ENCODE assay signal across 26 cellular contexts in the genomic region with DNA sequence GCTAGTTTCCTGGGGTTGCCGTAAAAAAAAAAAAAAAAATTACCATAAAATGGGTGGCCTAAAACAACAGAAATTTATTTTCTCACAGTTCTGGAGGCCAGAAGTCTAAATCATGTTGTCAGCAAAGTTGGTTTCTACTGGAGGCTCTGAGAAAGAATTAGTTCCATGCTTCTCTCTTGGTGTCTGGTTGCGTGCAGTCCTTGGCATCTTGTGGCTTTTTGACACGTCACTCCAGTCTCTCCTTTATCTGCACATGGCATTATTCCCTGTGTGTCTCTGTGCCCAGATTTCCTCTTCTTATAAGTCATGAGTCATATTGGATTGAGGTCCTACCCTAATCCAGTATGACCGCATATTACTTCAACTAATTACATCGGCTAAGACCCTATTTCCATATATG. TPM values are rescaled to one million over a fixed set of nuclear protein-coding genes. Genes with fewer than 3 reads are reported as not detected.
DNase-seq lines count a peak whose midpoint lies in the region; ATAC-seq, FAIRE-seq and TF ChIP-seq lines count a peak whose summit lies in the region.
"Had no signal": no experiment of that assay in that cellular context is flagged by ENCODE, and none has a peak within 500 bp of the region (broad histone marks: within the 10 kb centered on the region; RNA-seq: fewer than 3 reads in every experiment).

No MANE protein-coding gene starts in this region.

- H3K9me3 ChIP-seq in fibroblast of lung (ENCODE audit: control insufficient read depth, insufficient read depth, low read depth, low read length) (no peaks in the 10 kb centered on the region), skeletal muscle tissue (ENCODE audit: control insufficient read depth in 3 of 3, low read length in 3 of 3) (no peaks in the 10 kb centered on the region)
- H3K9me3 ChIP-seq: ascending aorta, colonic mucosa, HAP-1, SK-N-SH had no signal

- no peak for FAIRE-seq in RCC 7860 (lab: Jason Lieb, UNC)
- FAIRE-seq: GM12891 had no signal

- no peak overlapping the region for H3K4me2 ChIP-seq in fibroblast of lung (ENCODE audit: extremely low read depth, insufficient read depth, low read length)
- H3K4me2 ChIP-seq: PC-9, SK-N-SH had no signal

- DNase-seq in GM04503 (ENCODE audit: low read depth) (peak; percentile 54), RCC 7860 (ENCODE audit: low spot score) (peak; percentile 26), fibroblast of lung (ENCODE audit: low read depth in 2 of 2) (peak; percentile 43 to 92)
- no peak for DNase-seq in stimulated activated naive CD8-positive, alpha-beta T cell treated with anti-CD3 and anti-CD28 coated beads, Interleukin-15, Interleukin-2, amounts not matched to agents 100 U/mL and 50 U/mL, for 24 hours
- DNase-seq: activated CD4-positive, CD25-positive, alpha-beta regulatory T cell; activated CD8-positive, alpha-beta T cell treated with anti-CD3 and anti-CD28 coated beads, Interleukin-2, amount 10 ng/mL, durations not matched to agents 7 days and 5 days; activated naive CD4-positive, alpha-beta T cell treated with anti-CD3 and anti-CD28 coated beads, Interleukin-2, amount 10 ng/mL, durations not matched to agents 7 days and 5 days; activated T-cell treated with anti-CD3 and anti-CD28 coated beads, Interleukin-2, amount 50 U/mL, for 24 hours; C1 segment of cervical spinal cord; colonic mucosa; MM.1S; NCI-H1694 treated with DMSO at 0.1 percent for 48 hours; NCI-H2227 treated with DMSO at 0.1 percent for 48 hours; NCI-H82; PC-9; posterior cingulate gyrus; SK-N-SH; stimulated activated CD4-positive, alpha-beta T cell treated with anti-CD3 and anti-CD28 coated beads, Interleukin-12 subunit alpha, Interleukin-12 subunit beta, amount 100 ng/mL, for 4 hours had no signal

- H3K36me3 ChIP-seq in fibroblast of lung (ENCODE audit: control insufficient read depth, insufficient read depth, low read length) (no peaks in the 10 kb centered on the region), skeletal muscle tissue (ENCODE audit: control insufficient read depth in 3 of 3, insufficient read depth in 3 of 3, low read length in 3 of 3) (no peaks in the 10 kb centered on the region)
- H3K36me3 ChIP-seq: ascending aorta, colonic mucosa, HAP-1 had no signal

- H3K27me3 ChIP-seq in fibroblast of lung (ENCODE audit: control insufficient read depth, insufficient read depth, low read length) (no peaks in the 10 kb centered on the region), skeletal muscle tissue (ENCODE audit: control insufficient read depth in 3 of 3, insufficient read depth in 3 of 3, low read length in 3 of 3) (no peaks in the 10 kb centered on the region)
- H3K27me3 ChIP-seq: ascending aorta, colonic mucosa had no signal

- H3K9ac ChIP-seq in fibroblast of lung (ENCODE audit: insufficient read depth, low read length) (no peak overlapping the region), skeletal muscle tissue (ENCODE audit: low read depth in 1 of 3, low read length in 3 of 3) (peak overlapping the region in 1 of 3 donors; percentile 18)
- H3K9ac ChIP-seq: SK-N-SH had no signal

- no peaks in the 10 kb centered on the region for H3K79me2 ChIP-seq in fibroblast of lung (ENCODE audit: control insufficient read depth, insufficient read depth, low read length)

- H2AFZ ChIP-seq in fibroblast of lung (ENCODE audit: low read length), result no peak overlapping the region
- H2AFZ ChIP-seq: PC-9 had no signal

- H4K20me1 ChIP-seq in fibroblast of lung (ENCODE audit: control insufficient read depth, extremely low read depth, insufficient read depth, low read length), result no peaks in the 10 kb centered on the region

- ATAC-seq in stimulated activated naive CD8-positive, alpha-beta T cell treated with anti-CD3 and anti-CD28 coated beads, Interleukin-15, Interleukin-2, amounts not matched to agents 100 U/mL and 50 U/mL, for 24 hours, result no peak
- ATAC-seq in HG03342 (IDR thresholded peaks at IDR 0.05; ENCODE audit: unreplicated experiment) (no peak), GM18517 (IDR thresholded peaks at IDR 0.05; ENCODE audit: unreplicated experiment) (no peak)
- ATAC-seq: activated CD8-positive, alpha-beta T cell treated with anti-CD3 and anti-CD28 coated beads, Interleukin-2, amount 10 ng/mL, durations not matched to agents 7 days and 5 days had no signal

- H3K27ac ChIP-seq in fibroblast of lung (ENCODE audit: insufficient read depth, low read length) (no peak overlapping the region), skeletal muscle tissue (ENCODE audit: low read depth, low read length) (peak overlapping the region; percentile 57)
- H3K27ac ChIP-seq: ascending aorta, colonic mucosa, PC-9 had no signal

- no peak for TF ChIP-seq CTCF in fibroblast of lung (conservative IDR thresholded peaks at IDR 0.05 in 1 of 2, IDR thresholded peaks at IDR 0.05 in 1 of 2; ENCODE audit: low read depth in 1 of 2, low read length in 2 of 2)

- H3K4me3 ChIP-seq in fibroblast of lung (replicated peaks in 1 of 4; ENCODE audit: control extremely low read depth in 1 of 4, insufficient read depth in 1 of 4, low read depth in 3 of 4, low read length in 4 of 4), result no peak overlapping the region
- no peak overlapping the region for H3K4me3 ChIP-seq in skeletal muscle tissue (ENCODE audit: low read length in 3 of 3)
- H3K4me3 ChIP-seq: ascending aorta, colonic mucosa, HAP-1, PC-9 had no signal

- H3K4me1 ChIP-seq in fibroblast of lung (ENCODE audit: control insufficient read depth, extremely low read depth, insufficient read depth, low read length) (no peaks in the 10 kb centered on the region), skeletal muscle tissue (ENCODE audit: control insufficient read depth in 3 of 3, insufficient read depth in 3 of 3, low read length in 3 of 3) (peaks cover 0 to 8% (median 2%) of the 10 kb centered on the region in 3 donors)
- H3K4me1 ChIP-seq: ascending aorta, colonic mucosa, HAP-1 had no signal

RNA-seq across cellular contexts. Expression of a gene that starts 38.7 kb away (rescaled TPM):
- total RNA-seq in fibroblast of lung (0.26 and 0.66 TPM in 2 replicates), skeletal muscle tissue (0.52 TPM)
- 0.09 and 0.14 TPM in 2 replicates for polyA plus RNA-seq in fibroblast of lung
- polyA plus RNA-seq in fibroblast of lung (2012), result 0.25 TPM in 1 of 2 replicates, not detected in the other
- 0.82 TPM in 1 of 2 replicates, not detected in the other for polyA minus RNA-seq in fibroblast of lung (ENCODE audit: low replicate concordance)
- total RNA-seq: activated CD8-positive, alpha-beta T cell treated with anti-CD3 and anti-CD28 coated beads, Interleukin-2, amount 10 ng/mL, durations not matched to agents 7 days and 5 days; ascending aorta; colonic mucosa; G401; mesenteric fat pad had no signal
